Comparison of ENCODE assay signal across 31 cellular contexts in the genomic region with DNA sequence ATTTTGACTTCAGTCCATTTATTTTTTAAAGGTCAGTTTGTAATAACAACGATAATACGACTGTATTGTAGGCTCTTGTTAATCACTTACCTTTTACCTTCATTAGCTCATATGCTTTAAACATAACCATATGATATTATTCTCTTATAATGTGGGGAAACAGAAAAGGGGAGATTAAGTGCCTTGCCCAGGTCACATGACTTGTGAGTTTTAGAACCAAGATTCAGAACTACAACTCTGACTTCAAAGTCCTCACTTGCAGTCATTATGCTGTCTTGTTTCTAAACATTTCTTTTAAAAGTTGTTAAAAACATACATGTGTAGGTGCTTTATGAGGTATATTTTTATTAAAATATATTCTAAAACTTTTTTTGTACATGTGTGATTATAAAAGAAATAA.
"Had no signal": no experiment of that assay in that cellular context is flagged by ENCODE, and none has a peak within 500 bp of the region (broad histone marks: within the 10 kb centered on the region; RNA-seq: fewer than 3 reads in every experiment).

No MANE protein-coding gene starts in this region.

- FAIRE-seq: urothelium cell line had no signal

- H3K27ac ChIP-seq: neutrophil, parathyroid adenoma, psoas muscle, right lobe of liver, sigmoid colon, spleen, stomach, thoracic aorta, thyroid gland, tibial nerve, upper lobe of left lung had no signal

- H3K4me3 ChIP-seq: psoas muscle, right lobe of liver, sigmoid colon, smooth muscle cell, spleen, stomach, thoracic aorta, thyroid gland, tibial nerve, upper lobe of left lung had no signal

- H2AFZ ChIP-seq: parathyroid adenoma had no signal

- H3K4me1 ChIP-seq: parathyroid adenoma, psoas muscle, right lobe of liver, sigmoid colon, spleen, stomach, thyroid gland, tibial nerve, upper lobe of left lung had no signal

- H3K27me3 ChIP-seq: neutrophil, right lobe of liver, sigmoid colon, spleen, stomach, thyroid gland, tibial nerve, upper lobe of left lung had no signal

- H3K9me3 ChIP-seq: neutrophil, psoas muscle, right lobe of liver, sigmoid colon, stomach, thoracic aorta, thyroid gland, tibial nerve had no signal

- H3K4me2 ChIP-seq: smooth muscle cell had no signal

- H3K4me1 Mint-ChIP-seq: nephron progenitor cell; neural crest cell; stimulated activated memory B cell treated with anti-CD40 and anti-IgM and Interleukin-4, amounts not matched to agents 10 μg/mL and 1 μg/mL and 100 μg/mL, for 72 hours had no signal

- H3K79me2 ChIP-seq: parathyroid adenoma had no signal

- DNase-seq: naive B cell; naive thymus-derived CD8-positive, alpha-beta T cell; nephron progenitor cell; nucleus accumbens; posterior cingulate gyrus; psoas muscle; right cardiac atrium; right lobe of liver; sigmoid colon; spleen; stimulated activated CD4-positive, alpha-beta T cell treated with anti-CD3 and anti-CD28 coated beads, Interleukin-12 subunit alpha, Interleukin-12 subunit beta, amount 100 ng/mL, for 4 hours; stimulated activated CD4-positive, alpha-beta T cell treated with anti-CD3 and anti-CD28 coated beads, Interleukin-1b, Interleukin-23, amount 100 ng/mL, for 48 hours; stimulated activated CD4-positive, alpha-beta T cell treated with anti-CD3 and anti-CD28 coated beads, Interleukin-4, amount 100 ng/mL, for 1 hour; stimulated activated CD4-positive, alpha-beta T cell treated with anti-CD3 and anti-CD28 coated beads, Interleukin-4, amount 100 ng/mL, for 4 hours; stimulated activated CD8-positive, alpha-beta memory T cell treated with anti-CD3 and anti-CD28 coated beads, Interleukin-4, amount 100 ng/mL, for 48 hours; stimulated activated naive CD4-positive, alpha-beta T cell; stimulated activated naive CD8-positive, alpha-beta T cell treated with anti-CD3 and anti-CD28 coated beads, Interleukin-15, Interleukin-2, amounts not matched to agents 100 U/mL and 50 U/mL, for 24 hours; stomach; thyroid gland; trophoblast cell; upper lobe of left lung had no signal

- H3K27ac Mint-ChIP-seq: naive B cell; naive thymus-derived CD8-positive, alpha-beta T cell; natural killer cell treated with Interleukin-12 subunit alpha and Interleukin-12 subunit beta and Interleukin-15 and Interleukin-18, amount 100 ng/mL, for 72 hours; progenitor cell of endocrine pancreas; stimulated activated memory B cell treated with anti-CD40 and anti-IgM and Interleukin-4, amounts not matched to agents 10 μg/mL and 1 μg/mL and 100 μg/mL, for 72 hours had no signal

- ATAC-seq: naive thymus-derived CD8-positive, alpha-beta T cell; natural killer cell treated with Interleukin-12 subunit alpha and Interleukin-12 subunit beta and Interleukin-15 and Interleukin-18, amount 100 ng/mL, for 72 hours; psoas muscle; right cardiac atrium; right lobe of liver; stimulated activated memory B cell treated with anti-CD40 and anti-IgM and Interleukin-4, amounts not matched to agents 10 μg/mL and 1 μg/mL and 100 μg/mL, for 72 hours; stimulated activated naive CD8-positive, alpha-beta T cell treated with anti-CD3 and anti-CD28 coated beads, Interleukin-15, Interleukin-2, amounts not matched to agents 100 U/mL and 50 U/mL, for 24 hours had no signal

- H3K4me3 Mint-ChIP-seq: naive B cell; naive thymus-derived CD8-positive, alpha-beta T cell; natural killer cell treated with Interleukin-12 subunit alpha and Interleukin-12 subunit beta and Interleukin-15 and Interleukin-18, amount 100 ng/mL, for 72 hours; nephron progenitor cell; neural crest cell; stimulated activated memory B cell treated with anti-CD40 and anti-IgM and Interleukin-4, amounts not matched to agents 10 μg/mL and 1 μg/mL and 100 μg/mL, for 72 hours had no signal

- H3K27me3 Mint-ChIP-seq: naive B cell; naive thymus-derived CD8-positive, alpha-beta T cell; natural killer cell treated with Interleukin-12 subunit alpha and Interleukin-12 subunit beta and Interleukin-15 and Interleukin-18, amount 100 ng/mL, for 72 hours; progenitor cell of endocrine pancreas; stimulated activated memory B cell treated with anti-CD40 and anti-IgM and Interleukin-4, amounts not matched to agents 10 μg/mL and 1 μg/mL and 100 μg/mL, for 72 hours had no signal
